Comparison of ENCODE assay signal across 1 cellular context in the genomic region with DNA sequence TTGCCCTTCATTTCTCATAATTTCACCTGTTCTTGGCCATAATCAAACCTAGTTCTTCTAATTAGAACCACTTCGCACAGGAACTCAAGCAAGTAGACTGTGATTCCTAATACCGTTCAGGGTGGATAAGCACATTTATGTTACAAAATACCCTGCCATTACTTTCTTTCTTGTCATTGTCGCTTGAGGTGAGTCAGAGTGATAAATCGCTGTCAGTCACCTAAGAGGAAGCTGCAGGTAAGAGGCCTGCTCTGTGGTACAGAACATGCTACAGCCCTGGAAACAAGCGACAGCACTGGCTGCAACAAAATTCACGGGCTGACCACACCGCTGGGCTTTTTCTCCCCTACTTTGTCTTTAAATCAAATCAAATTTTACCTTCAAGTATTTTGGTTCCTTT.
TF ChIP-seq lines count a peak whose summit lies in the region.

No MANE protein-coding gene starts in this region.

TF ChIP-seq in neural cell, 6 proteins besides CTCF, POLR2A, EP300 and RAD21 (continued from another document):
- TF ChIP-seq, protein P1, sequence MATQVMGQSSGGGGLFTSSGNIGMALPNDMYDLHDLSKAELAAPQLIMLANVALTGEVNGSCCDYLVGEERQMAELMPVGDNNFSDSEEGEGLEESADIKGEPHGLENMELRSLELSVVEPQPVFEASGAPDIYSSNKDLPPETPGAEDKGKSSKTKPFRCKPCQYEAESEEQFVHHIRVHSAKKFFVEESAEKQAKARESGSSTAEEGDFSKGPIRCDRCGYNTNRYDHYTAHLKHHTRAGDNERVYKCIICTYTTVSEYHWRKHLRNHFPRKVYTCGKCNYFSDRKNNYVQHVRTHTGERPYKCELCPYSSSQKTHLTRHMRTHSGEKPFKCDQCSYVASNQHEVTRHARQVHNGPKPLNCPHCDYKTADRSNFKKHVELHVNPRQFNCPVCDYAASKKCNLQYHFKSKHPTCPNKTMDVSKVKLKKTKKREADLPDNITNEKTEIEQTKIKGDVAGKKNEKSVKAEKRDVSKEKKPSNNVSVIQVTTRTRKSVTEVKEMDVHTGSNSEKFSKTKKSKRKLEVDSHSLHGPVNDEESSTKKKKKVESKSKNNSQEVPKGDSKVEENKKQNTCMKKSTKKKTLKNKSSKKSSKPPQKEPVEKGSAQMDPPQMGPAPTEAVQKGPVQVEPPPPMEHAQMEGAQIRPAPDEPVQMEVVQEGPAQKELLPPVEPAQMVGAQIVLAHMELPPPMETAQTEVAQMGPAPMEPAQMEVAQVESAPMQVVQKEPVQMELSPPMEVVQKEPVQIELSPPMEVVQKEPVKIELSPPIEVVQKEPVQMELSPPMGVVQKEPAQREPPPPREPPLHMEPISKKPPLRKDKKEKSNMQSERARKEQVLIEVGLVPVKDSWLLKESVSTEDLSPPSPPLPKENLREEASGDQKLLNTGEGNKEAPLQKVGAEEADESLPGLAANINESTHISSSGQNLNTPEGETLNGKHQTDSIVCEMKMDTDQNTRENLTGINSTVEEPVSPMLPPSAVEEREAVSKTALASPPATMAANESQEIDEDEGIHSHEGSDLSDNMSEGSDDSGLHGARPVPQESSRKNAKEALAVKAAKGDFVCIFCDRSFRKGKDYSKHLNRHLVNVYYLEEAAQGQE (IDR thresholded peaks at IDR 0.05; ENCODE audit: borderline replicate concordance), result no peak
